ENCODE assay signal across 5 cellular contexts in genomic region chr7:131972251-131972650, GRCh38.
"Had no signal": no experiment of that assay in that cellular context is flagged by ENCODE, and none has a peak within 500 bp of the region (broad histone marks: within the 10 kb centered on the region; RNA-seq: fewer than 3 reads in every experiment).

No MANE protein-coding gene starts in this region.

- H3K27ac ChIP-seq: GM23248 had no signal

- H3K4me3 ChIP-seq: GM23248 had no signal

- H3K9ac ChIP-seq: GM23248 had no signal

- H3K4me3 Mint-ChIP-seq: H9 had no signal

- H3K9me3 Mint-ChIP-seq: H9 had no signal

- DNase-seq: GM23248, H9, HCEC 1CT, IMR-90, KBM-7 had no signal

- H3K27ac Mint-ChIP-seq: H9 had no signal
